ENCODE assay signal across 8 cellular contexts in genomic region chr20:47438464-47439381, GRCh38.
DNase-seq lines count a peak whose midpoint lies in the region; ATAC-seq and TF ChIP-seq lines count a peak whose summit lies in the region.

No MANE protein-coding gene starts in this region.

- intact Hi-C loops in prostate gland (cut with DNase I), result no loop called here

- no peaks in the 10 kb centered on the region for H3K4me1 ChIP-seq in prostate gland (replicated peaks)

- 69% methylated on average over 18 of the region's 18 CpGs for WGBS in prostate gland

- H3K27ac ChIP-seq in prostate gland, result no peak overlapping the region

- no peak for TF ChIP-seq CTCF in prostate gland (IDR thresholded peaks at IDR 0.05)

- ATAC-seq in HG03378 (IDR thresholded peaks at IDR 0.05; ENCODE audit: unreplicated experiment) (peak; percentile 53), HG03159 (IDR thresholded peaks at IDR 0.05; ENCODE audit: unreplicated experiment) (no peak)

- no peaks in the 10 kb centered on the region for H3K27me3 ChIP-seq in prostate gland (replicated peaks; ENCODE audit: insufficient read depth)

- TF ChIP-seq POLR2A in prostate gland (IDR thresholded peaks at IDR 0.05), result no peak

- DNase-seq in GM19238 (ENCODE audit: insufficient read length, low spot score) (peak; percentile 32), amniotic epithelial cell (ENCODE audit: low read depth) (peak; percentile 46), prostate gland (ENCODE audit: low spot score) (peak; percentile 37), DMS114 treated with DMSO at 0.1 percent for 48 hours (lab: John Stamatoyannopoulos, UW; ENCODE audit: unreplicated experiment) (no peak), inferior parietal cortex (ENCODE audit: extremely low spot score) (no peak), AML-193 (lab: John Stamatoyannopoulos, UW) (no peak)

- no peaks in the 10 kb centered on the region for H3K36me3 ChIP-seq in prostate gland

- H3K4me3 ChIP-seq in prostate gland, result no peak overlapping the region

- H3K9me3 ChIP-seq in prostate gland, result no peaks in the 10 kb centered on the region

Comparison
In these comparisons a context has a peak if more than half of its experiments do, and no peak if none do; other contexts are left out.
1. DNase-seq: peak in GM19238 (single experiment), amniotic epithelial cell (single experiment) and prostate gland (single experiment); none in DMS114 treated with DMSO at 0.1 percent for 48 hours (single experiment), inferior parietal cortex (single experiment) and AML-193 (0 of 2).